ENCODE assay signal across 22 cellular contexts in the genomic region with DNA sequence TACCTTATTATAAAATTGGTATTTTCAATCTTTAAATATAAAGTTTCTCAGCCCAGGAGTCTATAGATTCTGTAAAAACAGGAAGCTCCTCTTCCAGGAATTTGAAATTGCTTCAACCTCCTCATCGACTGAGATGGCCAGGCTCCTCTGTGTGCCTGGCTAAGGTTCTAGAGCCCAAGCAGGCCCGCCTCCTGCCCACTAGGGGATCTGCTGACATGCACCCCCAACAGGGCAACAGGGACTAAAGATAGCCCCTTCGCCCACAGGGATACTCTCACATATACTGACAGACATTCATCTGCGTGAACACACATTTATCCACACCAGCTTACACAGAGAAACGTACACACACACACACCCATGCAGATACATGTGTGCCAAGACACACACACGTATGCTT.
DNase-seq lines count a peak whose midpoint lies in the region; ATAC-seq and TF ChIP-seq lines count a peak whose summit lies in the region.
"Had no signal": no experiment of that assay in that cellular context is flagged by ENCODE, and none has a peak within 500 bp of the region (broad histone marks: within the 10 kb centered on the region; RNA-seq: fewer than 3 reads in every experiment).

No MANE protein-coding gene starts in this region.

- H3K4me1 ChIP-seq in OCI-LY7 (ENCODE audit: insufficient read depth, low read length, poor library complexity, severe bottlenecking), result peaks cover 10% of the 10 kb centered on the region
- H3K4me1 ChIP-seq: SJCRH30 had no signal

- BruUV-seq in OCI-LY7 (replicated peaks; lab: Mats Ljungman, UMichigan), result no TSS peak

- no peaks in the 10 kb centered on the region for H3K27me3 Mint-ChIP-seq in activated naive CD8-positive, alpha-beta T cell treated with anti-CD3 and anti-CD28 coated beads, Interleukin-2, amount 10 ng/mL, durations not matched to agents 7 days and 5 days
- H3K27me3 Mint-ChIP-seq in activated naive CD8-positive, alpha-beta T cell treated with anti-CD3 and anti-CD28 coated beads for 36 hours, result no peaks in the 10 kb centered on the region

- H3K4me3 ChIP-seq in WERI-Rb-1 (ENCODE audit: low read depth, low read length) (no peak overlapping the region), OCI-LY7 (ENCODE audit: low read depth, low read length, poor library complexity, severe bottlenecking) (no peak overlapping the region)
- H3K4me3 ChIP-seq: A549, BLaER1, GM23338, K562, PC-9, SJCRH30 had no signal

- H3K27ac ChIP-seq in WERI-Rb-1, result no peak overlapping the region
- no peak overlapping the region for H3K27ac ChIP-seq in OCI-LY7 (ENCODE audit: low read depth, low read length, poor library complexity, severe bottlenecking)
- H3K27ac ChIP-seq: A549, BLaER1, PC-9, RWPE1, SJCRH30 had no signal

- no peaks in the 10 kb centered on the region for H3K79me2 ChIP-seq in OCI-LY7 (ENCODE audit: insufficient read depth, low read depth, low read length)

- H3K9me2 ChIP-seq in OCI-LY7 (ENCODE audit: insufficient read depth, low read length), result no peaks in the 10 kb centered on the region

- CTCF ChIA-PET in OCI-LY7 (lab: Charles Lee; ENCODE audit: unreplicated experiment), result no interaction called here

- H3K36me3 ChIP-seq in WERI-Rb-1 (no peaks in the 10 kb centered on the region), OCI-LY7 (ENCODE audit: insufficient read depth, low read length) (no peaks in the 10 kb centered on the region)
- H3K36me3 ChIP-seq: BLaER1, SJCRH30 had no signal

- no peak for ATAC-seq in activated naive CD8-positive, alpha-beta T cell treated with anti-CD3 and anti-CD28 coated beads, Interleukin-2, amount 10 ng/mL, durations not matched to agents 7 days and 5 days (ENCODE audit: low read depth)
- ATAC-seq in left colon (no peak), GM18502 (IDR thresholded peaks at IDR 0.05; ENCODE audit: poor library complexity, unreplicated experiment) (no peak)
- ATAC-seq: CD8-positive, alpha-beta T cell; GM23338; K562 had no signal

- H3K4me3 Mint-ChIP-seq in activated naive CD8-positive, alpha-beta T cell treated with anti-CD3 and anti-CD28 coated beads, Interleukin-2, amount 10 ng/mL, durations not matched to agents 7 days and 5 days, result peak overlapping the region; percentile 4
- no peak overlapping the region for H3K4me3 Mint-ChIP-seq in activated naive CD8-positive, alpha-beta T cell treated with anti-CD3 and anti-CD28 coated beads for 36 hours
- H3K4me3 Mint-ChIP-seq: CD8-positive, alpha-beta T cell; GM23338 had no signal

- H3K27ac Mint-ChIP-seq in activated naive CD8-positive, alpha-beta T cell treated with anti-CD3 and anti-CD28 coated beads, Interleukin-2, amount 10 ng/mL, durations not matched to agents 7 days and 5 days, result peak overlapping the region; percentile 16
- H3K27ac Mint-ChIP-seq in activated naive CD8-positive, alpha-beta T cell treated with anti-CD3 and anti-CD28 coated beads for 36 hours, result no peak overlapping the region
- H3K27ac Mint-ChIP-seq: CD8-positive, alpha-beta T cell; GM23338 had no signal

- peaks cover 8% of the 10 kb centered on the region for H3K4me1 Mint-ChIP-seq in activated naive CD8-positive, alpha-beta T cell treated with anti-CD3 and anti-CD28 coated beads, Interleukin-2, amount 10 ng/mL, durations not matched to agents 7 days and 5 days
- H3K4me1 Mint-ChIP-seq in activated naive CD8-positive, alpha-beta T cell treated with anti-CD3 and anti-CD28 coated beads for 36 hours, result peaks cover 11% of the 10 kb centered on the region

- intact Hi-C loops in posterior vena cava (cut with DNase I) (no loop called here), OCI-LY7 (cut with micrococcal nuclease; ENCODE audit: unreplicated experiment) (no loop called here), left colon (cut with DNase I, micrococcal nuclease) (no loop called here)

- no peaks in the 10 kb centered on the region for H3K36me3 Mint-ChIP-seq in activated naive CD8-positive, alpha-beta T cell treated with anti-CD3 and anti-CD28 coated beads, Interleukin-2, amount 10 ng/mL, durations not matched to agents 7 days and 5 days
- H3K36me3 Mint-ChIP-seq in activated naive CD8-positive, alpha-beta T cell treated with anti-CD3 and anti-CD28 coated beads for 36 hours, result no peaks in the 10 kb centered on the region
- H3K36me3 Mint-ChIP-seq: CD8-positive, alpha-beta T cell had no signal

- H4K20me1 ChIP-seq in OCI-LY7 (ENCODE audit: insufficient read depth, low read length), result no peaks in the 10 kb centered on the region
- H4K20me1 ChIP-seq: BLaER1 had no signal

- no peak for TF ChIP-seq CTCF in WERI-Rb-1 (IDR thresholded peaks at IDR 0.05; ENCODE audit: low read depth, low read length)
- TF ChIP-seq CTCF in OCI-LY7 (conservative IDR thresholded peaks at IDR 0.05; ENCODE audit: low read length), result no peak

- no peak for DNase-seq in activated naive CD8-positive, alpha-beta T cell treated with anti-CD3 and anti-CD28 coated beads, Interleukin-2, amount 10 ng/mL, durations not matched to agents 7 days and 5 days
- DNase-seq in activated naive CD8-positive, alpha-beta T cell treated with anti-CD3 and anti-CD28 coated beads for 36 hours, result no peak
- DNase-seq in WERI-Rb-1 (peak; percentile 0), posterior vena cava (ENCODE audit: low spot score) (peak; percentile 22), OCI-LY7 (ENCODE audit: low spot score) (no peak), left colon (no peak)
- DNase-seq: Calu3; CD8-positive, alpha-beta T cell; NCI-H1417; NCI-H187; NCI-H2107; NCI-H226; NCI-H524; NCI-H82; PC-9; SJCRH30 had no signal

- H3K9me3 Mint-ChIP-seq in activated naive CD8-positive, alpha-beta T cell treated with anti-CD3 and anti-CD28 coated beads, Interleukin-2, amount 10 ng/mL, durations not matched to agents 7 days and 5 days, result no peaks in the 10 kb centered on the region
- no peaks in the 10 kb centered on the region for H3K9me3 Mint-ChIP-seq in activated naive CD8-positive, alpha-beta T cell treated with anti-CD3 and anti-CD28 coated beads for 36 hours
- H3K9me3 Mint-ChIP-seq: CD8-positive, alpha-beta T cell; GM23338 had no signal

- H3K4me2 ChIP-seq in OCI-LY7 (ENCODE audit: low read length), result no peak overlapping the region
- H3K4me2 ChIP-seq: A549, GM23338, PC-9 had no signal

- no peaks in the 10 kb centered on the region for H3K27me3 ChIP-seq in WERI-Rb-1 (ENCODE audit: insufficient read depth, low read depth, severe bottlenecking)
- H3K27me3 ChIP-seq: BLaER1, SJCRH30 had no signal

- POLR2A ChIA-PET in activated naive CD8-positive, alpha-beta T cell treated with anti-CD3 and anti-CD28 coated beads, Interleukin-2, amount 10 ng/mL, durations not matched to agents 7 days and 5 days (lab: Charles Lee), result no interaction called here
- POLR2A ChIA-PET in OCI-LY7 (lab: Charles Lee), result no interaction called here

- H3K9me3 ChIP-seq in WERI-Rb-1 (ENCODE audit: severe bottlenecking) (no peaks in the 10 kb centered on the region), OCI-LY7 (ENCODE audit: low read length) (no peaks in the 10 kb centered on the region)
- H3K9me3 ChIP-seq: A549, BLaER1, SJCRH30 had no signal

- H2AFZ ChIP-seq in OCI-LY7 (ENCODE audit: low read length), result no peak overlapping the region
- H2AFZ ChIP-seq: GM23338, PC-9 had no signal

Comparison
In these comparisons a context has a peak if more than half of its experiments do, and no peak if none do; other contexts are left out.
1. DNase-seq: peak in WERI-Rb-1 (single experiment) and posterior vena cava (single experiment); none in activated naive CD8-positive, alpha-beta T cell treated with anti-CD3 and anti-CD28 coated beads, Interleukin-2, amount 10 ng/mL, durations not matched to agents 7 days and 5 days (single experiment), activated naive CD8-positive, alpha-beta T cell treated with anti-CD3 and anti-CD28 coated beads for 36 hours (single experiment), OCI-LY7 (single experiment) and left colon (0 of 2).